ENCODE assay signal across 19 cellular contexts in genomic region chr18:350953-351572, GRCh38.
"Had no signal": no experiment of that assay in that cellular context is flagged by ENCODE, and none has a peak within 500 bp of the region (broad histone marks: within the 10 kb centered on the region; RNA-seq: fewer than 3 reads in every experiment).

No MANE protein-coding gene starts in this region.

- H3K27me3 ChIP-seq: foreskin keratinocyte, gastroesophageal sphincter, heart left ventricle, left lung had no signal

- H3K27ac Mint-ChIP-seq: mesothelial cell of epicardium, naive B cell had no signal

- H3K4me1 ChIP-seq: foreskin keratinocyte, left lung, lower lobe of right lung had no signal

- DNase-seq: dermis blood vessel endothelial cell; dorsolateral prefrontal cortex; effector CD4-positive, alpha-beta T cell; effector memory CD4-positive, alpha-beta T cell; erythroblast; foreskin keratinocyte; heart left ventricle; hippocampal formation; left cardiac atrium; left lung; lower lobe of right lung; mesenchymal stem cell; mucosa of descending colon; naive B cell had no signal

- H3K27ac ChIP-seq: coronary artery, dorsolateral prefrontal cortex, epithelial cell of prostate, foreskin keratinocyte, heart left ventricle, left lung, lower lobe of right lung had no signal

- H3K36me3 Mint-ChIP-seq: naive B cell had no signal

- H3K4me3 Mint-ChIP-seq: mesothelial cell of epicardium, naive B cell had no signal

- H3K9me3 ChIP-seq: gastroesophageal sphincter, left lung, lower lobe of right lung, mucosa of descending colon had no signal

- H3K4me1 Mint-ChIP-seq: naive B cell had no signal

- H3K36me3 ChIP-seq: left lung had no signal

- ATAC-seq: esophagus mucosa, foreskin keratinocyte, gastroesophageal sphincter, left lung, lower lobe of right lung, mucosa of descending colon had no signal

- H3K4me3 ChIP-seq: coronary artery, dorsolateral prefrontal cortex, gastroesophageal sphincter, heart left ventricle, left lung, lower lobe of right lung, mucosa of descending colon had no signal
